Comparison of ENCODE assay signal across 26 cellular contexts in the genomic region with DNA sequence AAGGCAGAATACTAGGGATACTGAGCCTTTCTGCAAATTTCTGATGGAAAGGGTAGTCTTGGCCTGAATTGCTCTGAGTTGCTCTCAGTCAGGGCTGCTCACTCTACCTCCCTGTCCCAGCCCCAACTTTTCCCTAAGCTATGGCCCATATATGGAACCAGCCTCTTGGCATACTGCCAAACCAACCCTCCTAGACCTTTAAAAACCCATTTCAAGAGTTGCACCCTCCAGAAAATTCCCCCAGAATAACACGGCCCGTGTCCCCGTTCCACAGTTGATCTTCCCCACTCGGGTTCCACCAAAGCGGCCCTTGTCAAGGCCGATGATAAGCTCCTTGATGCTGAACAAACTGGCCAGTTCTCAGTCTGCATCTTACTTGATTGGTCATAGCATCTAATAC. TPM values are rescaled to one million over a fixed set of nuclear protein-coding genes. Genes with fewer than 3 reads are reported as not detected.
"Had no signal": no experiment of that assay in that cellular context is flagged by ENCODE, and none has a peak within 500 bp of the region (broad histone marks: within the 10 kb centered on the region; RNA-seq: fewer than 3 reads in every experiment).

No MANE protein-coding gene starts in this region.

- H3K4me3 Mint-ChIP-seq: activated CD4-positive, alpha-beta memory T cell treated with anti-CD3 and anti-CD28 coated beads for 36 hours; activated CD4-positive, alpha-beta T cell treated with anti-CD3 and anti-CD28 coated beads, Interleukin-2, amount 10 ng/mL, durations not matched to agents 24 days and 14 days; activated naive CD8-positive, alpha-beta T cell treated with anti-CD3 and anti-CD28 coated beads, Interleukin-2, amount 10 ng/mL, durations not matched to agents 7 days and 5 days; activated T-helper 17 cell treated with anti-CD3 and anti-CD28 coated beads, Interleukin-2, amount 50 U/mL, for 72 hours had no signal

- H3K9me3 Mint-ChIP-seq: activated CD4-positive, alpha-beta memory T cell treated with anti-CD3 and anti-CD28 coated beads for 36 hours; activated naive CD8-positive, alpha-beta T cell treated with anti-CD3 and anti-CD28 coated beads, Interleukin-2, amount 10 ng/mL, durations not matched to agents 7 days and 5 days had no signal

- H3K4me1 ChIP-seq: adrenal gland had no signal

- H3K27ac ChIP-seq: adrenal gland, KMS-11, WERI-Rb-1 had no signal

- H3K9me3 ChIP-seq: adrenal gland had no signal

- H3K36me3 Mint-ChIP-seq: activated CD4-positive, alpha-beta memory T cell treated with anti-CD3 and anti-CD28 coated beads for 36 hours; activated naive CD8-positive, alpha-beta T cell treated with anti-CD3 and anti-CD28 coated beads, Interleukin-2, amount 10 ng/mL, durations not matched to agents 7 days and 5 days had no signal

- H3K27ac Mint-ChIP-seq: activated CD4-positive, alpha-beta memory T cell treated with anti-CD3 and anti-CD28 coated beads for 36 hours; activated CD4-positive, alpha-beta T cell treated with anti-CD3 and anti-CD28 coated beads, Interleukin-2, amount 10 ng/mL, durations not matched to agents 24 days and 14 days; activated naive CD8-positive, alpha-beta T cell treated with anti-CD3 and anti-CD28 coated beads, Interleukin-2, amount 10 ng/mL, durations not matched to agents 7 days and 5 days; activated T-helper 17 cell treated with anti-CD3 and anti-CD28 coated beads, Interleukin-2, amount 50 U/mL, for 72 hours had no signal

- H3K36me3 ChIP-seq: adrenal gland, WERI-Rb-1 had no signal

- H3K27me3 ChIP-seq: adrenal gland had no signal

- DNase-seq: activated CD4-positive, alpha-beta memory T cell treated with anti-CD3 and anti-CD28 coated beads for 36 hours; activated CD4-positive, alpha-beta T cell treated with anti-CD3 and anti-CD28 coated beads, Interleukin-2, amount 10 ng/mL, durations not matched to agents 24 days and 14 days; activated CD4-positive, CD25-positive, alpha-beta regulatory T cell treated with anti-CD3 and anti-CD28 coated beads, Interleukin-2, amount 50 U/mL, for 72 hours; activated naive CD4-positive, alpha-beta T cell treated with anti-CD3 and anti-CD28 coated beads, Interleukin-2, amount 50 U/mL, for 16 hours; activated naive CD8-positive, alpha-beta T cell treated with anti-CD3 and anti-CD28 coated beads, Interleukin-2, amount 10 ng/mL, durations not matched to agents 7 days and 5 days; activated T-cell treated with anti-CD3 and anti-CD28 coated beads for 4 hours; activated T-cell treated with anti-CD3 and anti-CD28 coated beads, Interleukin-2, amount 50 U/mL, for 48 hours; adrenal gland; anterior cingulate cortex; NCI-H1092; NCI-H1417; NCI-H1930; NCI-H345; NCI-H510A; NCI-H526 treated with DMSO at 0.1 percent for 48 hours; NCI-H82; SIG-M5; T-helper 1 cell; WERI-Rb-1 had no signal

- ATAC-seq: activated T-helper 17 cell treated with anti-CD3 and anti-CD28 coated beads, Interleukin-2, amount 50 U/mL, for 72 hours had no signal

- H3K4me3 ChIP-seq: adrenal gland had no signal

- H3K4me2 ChIP-seq: KMS-11 had no signal

- H3K9ac ChIP-seq: KMS-11 had no signal

RNA-seq across cellular contexts. Expression of a gene that starts 25.4 kb away (rescaled TPM):
- total RNA-seq: activated CD4-positive, alpha-beta memory T cell treated with anti-CD3 and anti-CD28 coated beads for 36 hours; activated CD4-positive, alpha-beta T cell treated with anti-CD3 and anti-CD28 coated beads, Interleukin-2, amount 10 ng/mL, durations not matched to agents 24 days and 14 days; activated CD8-positive, alpha-beta memory T cell treated with anti-CD3 and anti-CD28 coated beads for 36 hours; activated naive CD8-positive, alpha-beta T cell treated with anti-CD3 and anti-CD28 coated beads, Interleukin-2, amount 10 ng/mL, durations not matched to agents 7 days and 5 days; activated T-helper 17 cell treated with anti-CD3 and anti-CD28 coated beads, Interleukin-2, amount 50 U/mL, for 72 hours; MCF 10A; OCI-LY7; RPMI7951; T-helper 2 cell treated with Interferon-gamma antibody and Interleukin-4, amounts not matched to agents 100 ng/mL and 5 ng/mL, for 36 hours had no signal
